Comparison of ENCODE assay signal across 32 cellular contexts in the genomic region with DNA sequence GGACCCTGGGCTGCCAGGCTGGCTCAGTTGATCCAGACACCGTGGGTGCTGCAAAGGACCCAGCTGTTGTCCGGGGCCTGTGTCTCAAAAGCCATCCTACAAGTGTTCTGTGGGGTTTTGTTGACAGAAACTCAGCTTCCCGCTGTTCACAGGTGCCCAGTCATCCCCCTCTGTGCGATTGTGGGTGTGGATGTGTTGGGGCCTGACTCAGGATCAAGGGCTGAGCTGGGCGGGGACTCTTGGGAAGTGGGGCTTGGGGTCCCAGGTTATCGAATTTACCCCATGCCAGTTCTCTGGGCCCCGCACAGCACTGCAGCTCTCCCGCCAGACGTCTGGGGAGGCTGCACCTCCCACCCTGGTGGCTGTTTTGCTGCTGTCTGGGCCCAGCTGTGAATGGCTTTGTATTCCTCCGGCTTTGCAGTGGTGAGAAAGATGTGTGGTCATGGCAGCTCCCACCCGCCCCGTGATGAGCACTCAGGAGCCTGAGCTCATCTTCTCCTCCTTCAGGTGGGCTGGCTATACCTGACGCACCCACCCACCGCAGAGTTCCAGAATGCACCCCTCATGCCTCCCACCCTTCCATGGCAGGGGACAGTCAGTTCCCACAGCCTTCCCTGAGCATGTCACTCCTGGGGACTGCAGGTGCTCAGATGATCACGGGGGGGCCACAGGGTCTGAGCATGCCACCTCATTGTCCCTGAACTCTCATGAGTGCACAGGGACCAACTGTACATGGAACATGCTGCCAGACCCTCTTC. TPM values are rescaled to one million over a fixed set of nuclear protein-coding genes. Genes with fewer than 3 reads are reported as not detected.
DNase-seq lines count a peak whose midpoint lies in the region; TF ChIP-seq lines count a peak whose summit lies in the region.
"Had no signal": no experiment of that assay in that cellular context is flagged by ENCODE, and none has a peak within 500 bp of the region (broad histone marks: within the 10 kb centered on the region; RNA-seq: fewer than 3 reads in every experiment).

No MANE protein-coding gene starts in this region.

- H3K27me3 ChIP-seq in endodermal cell (ENCODE audit: control insufficient read depth, insufficient read depth, low read length, poor library complexity, severe bottlenecking) (no peaks in the 10 kb centered on the region), spleen (replicated peaks in 1 of 7) (no peaks in the 10 kb centered on the region), HAP-1 (ENCODE audit: low read depth) (no peaks in the 10 kb centered on the region)
- H3K27me3 ChIP-seq: esophagus muscularis mucosa, heart right ventricle, uterus had no signal

- in situ Hi-C loops in HAP-1 (cut with MboI; ENCODE audit: low sequenced_read_pairs) = no loop called here

- H3K27ac ChIP-seq in endodermal cell (ENCODE audit: low read depth, low read length) (peak overlapping the region; percentile 24), spleen (peak overlapping the region in 5 of 8 donors; percentile 3 to 98 (median 95))
- H3K27ac ChIP-seq: esophagus muscularis mucosa, heart right ventricle, thoracic aorta, uterus had no signal

- H3K9ac ChIP-seq in endodermal cell (ENCODE audit: extremely low read depth, low read length, poor library complexity, severe bottlenecking) = no peak overlapping the region

- H3K27ac Mint-ChIP-seq in activated naive CD4-positive, alpha-beta T cell treated with anti-CD3 and anti-CD28 coated beads, Interleukin-2, amount 50 U/mL, for 24 hours = peak overlapping the region; percentile 23
- H3K27ac Mint-ChIP-seq in endodermal cell = no peak overlapping the region
- H3K27ac Mint-ChIP-seq: activated B cell treated with CpG ODN at 0.5 μM for 24 hours; activated naive CD4-positive, alpha-beta T cell treated with anti-CD3 and anti-CD28 coated beads for 36 hours; B cell; progenitor cell of endocrine pancreas had no signal

- H3K36me3 ChIP-seq in endodermal cell (ENCODE audit: control insufficient read depth, insufficient read depth, low read length) (peaks cover 2% of the 10 kb centered on the region), spleen (peaks cover 0 to 3% (median 0%) of the 10 kb centered on the region in 6 donors), HAP-1 (replicated peaks) (peaks cover 4% of the 10 kb centered on the region)
- H3K36me3 ChIP-seq: thoracic aorta, uterus had no signal

- H3K4me1 ChIP-seq in endodermal cell (ENCODE audit: control insufficient read depth, insufficient read depth, low read length) (no peaks in the 10 kb centered on the region), spleen (peaks cover 7 to 39% (median 24%) of the 10 kb centered on the region in 6 donors), HAP-1 (peaks cover 4% of the 10 kb centered on the region)

- DNase-seq in activated naive CD4-positive, alpha-beta T cell (lab: John Stamatoyannopoulos, UW) = no peak
- DNase-seq in NCI-H345 treated with DMSO at 0.1 percent for 48 hours (lab: John Stamatoyannopoulos, UW; ENCODE audit: unreplicated experiment) (peak; percentile 49), endodermal cell (peak; percentile 58), spleen (no peak), AG08396 (ENCODE audit: low spot score) (no peak), NCI-H2196 (lab: John Stamatoyannopoulos, UW; ENCODE audit: unreplicated experiment) (no peak), HAP-1 (ENCODE audit: low spot score in 2 of 2) (no peak)
- DNase-seq: activated B cell treated with CpG ODN at 0.5 μM for 24 hours; activated CD4-positive, alpha-beta T cell treated with anti-CD3 and anti-CD28 coated beads, Interleukin-2, amount 50 U/mL, for 4 hours; activated naive CD4-positive, alpha-beta T cell treated with anti-CD3 and anti-CD28 coated beads for 36 hours; DMS79 treated with DMSO at 0.1 percent for 48 hours; effector memory CD8-positive, alpha-beta T cell; foreskin melanocyte; GF-D8; heart right ventricle; KG1; MM.1S; NCI-H1436; NCI-H524; NK-92 treated with Interleukin-12 subunit alpha and Interleukin-12 subunit beta, amount 100 ng/mL, for 24 hours; SHP77 treated with DMSO at 0.1 percent for 48 hours; stimulated activated naive CD4-positive, alpha-beta T cell treated with Interleukin-2 at 50 U/mL for 16 hours; SW 1271; T1000; uterus had no signal

- H3K9me3 Mint-ChIP-seq in activated naive CD4-positive, alpha-beta T cell treated with anti-CD3 and anti-CD28 coated beads, Interleukin-2, amount 50 U/mL, for 24 hours = no peaks in the 10 kb centered on the region
- no peaks in the 10 kb centered on the region for H3K9me3 Mint-ChIP-seq in endodermal cell
- H3K9me3 Mint-ChIP-seq: activated B cell treated with CpG ODN at 0.5 μM for 24 hours; activated naive CD4-positive, alpha-beta T cell treated with anti-CD3 and anti-CD28 coated beads for 36 hours; effector memory CD8-positive, alpha-beta T cell had no signal

- no peak for TF ChIP-seq POLR2A in spleen (IDR thresholded peaks at IDR 0.05)

- no peaks in the 10 kb centered on the region for H3K9me3 ChIP-seq in endodermal cell (ENCODE audit: control insufficient read depth, low read length)
- no peaks in the 10 kb centered on the region for H3K9me3 ChIP-seq in spleen
- H3K9me3 ChIP-seq in HAP-1 = no peaks in the 10 kb centered on the region
- H3K9me3 ChIP-seq: A549, esophagus muscularis mucosa, heart right ventricle, thoracic aorta, uterus had no signal

- H3K4me3 ChIP-seq in endodermal cell (ENCODE audit: low read length) (no peak overlapping the region), spleen (no peak overlapping the region), HAP-1 (no peak overlapping the region)
- H3K4me3 ChIP-seq: A549, esophagus muscularis mucosa, heart right ventricle, lung, thoracic aorta, uterus had no signal

- TF ChIP-seq CTCF in endodermal cell (conservative IDR thresholded peaks at IDR 0.05) = no peak
- no peak for TF ChIP-seq CTCF in spleen (IDR thresholded peaks at IDR 0.05 in 8 of 11, conservative IDR thresholded peaks at IDR 0.05 in 3 of 11)

- intact Hi-C loops in spleen (cut with DNase I; ENCODE audit: low total_unique reads) = no loop called here

- no peaks in the 10 kb centered on the region for H3K27me3 Mint-ChIP-seq in activated naive CD4-positive, alpha-beta T cell treated with anti-CD3 and anti-CD28 coated beads, Interleukin-2, amount 50 U/mL, for 24 hours
- H3K27me3 Mint-ChIP-seq in endodermal cell (ENCODE audit: insufficient read depth) = no peaks in the 10 kb centered on the region
- H3K27me3 Mint-ChIP-seq: activated B cell treated with CpG ODN at 0.5 μM for 24 hours; B cell; effector memory CD8-positive, alpha-beta T cell; progenitor cell of endocrine pancreas had no signal

- no peak overlapping the region for H3K4me3 Mint-ChIP-seq in activated naive CD4-positive, alpha-beta T cell treated with anti-CD3 and anti-CD28 coated beads, Interleukin-2, amount 50 U/mL, for 24 hours
- no peak overlapping the region for H3K4me3 Mint-ChIP-seq in endodermal cell
- H3K4me3 Mint-ChIP-seq: activated B cell treated with CpG ODN at 0.5 μM for 24 hours; activated naive CD4-positive, alpha-beta T cell treated with anti-CD3 and anti-CD28 coated beads for 36 hours; B cell; effector memory CD8-positive, alpha-beta T cell had no signal

- no peaks in the 10 kb centered on the region for H3K36me3 Mint-ChIP-seq in activated naive CD4-positive, alpha-beta T cell treated with anti-CD3 and anti-CD28 coated beads, Interleukin-2, amount 50 U/mL, for 24 hours
- peaks cover 3% of the 10 kb centered on the region for H3K36me3 Mint-ChIP-seq in endodermal cell (ENCODE audit: low read depth)

- 75 to 83% methylated on average over 8 to 15 of the region's 15 CpGs for WGBS in endodermal cell (ENCODE audit: insufficient coverage in 1 of 2, insufficient read length in 1 of 2), 2 experiments
- 82 to 92% (median 88%) methylated on average over 10 to 15 of the region's 15 CpGs for WGBS in spleen, 5 donors

- peaks cover 8% of the 10 kb centered on the region for H3K4me1 Mint-ChIP-seq in activated naive CD4-positive, alpha-beta T cell treated with anti-CD3 and anti-CD28 coated beads, Interleukin-2, amount 50 U/mL, for 24 hours
- peaks cover 6% of the 10 kb centered on the region for H3K4me1 Mint-ChIP-seq in endodermal cell

RNA-seq across cellular contexts. Expression of a gene that starts 3.6 kb away (rescaled TPM):
- total RNA-seq in endodermal cell (10 to 100 TPM; 79.4 to 97.7 TPM), spleen (100 to 1,000 TPM; 139 to 321 (median 170) TPM)
- 62.5 TPM for polyA plus RNA-seq in endodermal cell (2013, experiment 1 of 2)
- 49.7 TPM for polyA plus RNA-seq in endodermal cell (2013, experiment 2 of 2)
- 100 to 1,000 TPM in 1 of 3 donors, 10 to 100 TPM in 2; 32.7 to 102 (median 34.1) TPM for polyA plus RNA-seq in spleen

RNA-seq across cellular contexts. Expression of a gene that starts 11.5 kb away (rescaled TPM):
- 10 to 100 TPM; 82.0 to 83.5 TPM for total RNA-seq in endodermal cell
- 63.9 TPM for polyA plus RNA-seq in endodermal cell (2013, experiment 1 of 2)
- polyA plus RNA-seq in endodermal cell (2013, experiment 2 of 2) = 63.6 TPM
- 100 to 1,000 TPM in 6 of 7 donors, 10 to 100 TPM in 1; 82.2 to 218 (median 121) TPM for total RNA-seq in spleen
- polyA plus RNA-seq in spleen = 10 to 100 TPM; 37.2 to 63.2 (median 39.3) TPM

Comparison
In these comparisons a context has a peak if more than half of its experiments do, and no peak if none do; other contexts are left out.
1. DNase-seq: peak in NCI-H345 treated with DMSO at 0.1 percent for 48 hours (single experiment) and endodermal cell (single experiment); none in activated naive CD4-positive, alpha-beta T cell (0 of 4), spleen (single experiment), AG08396 (single experiment), NCI-H2196 (single experiment) and HAP-1 (0 of 2).